In the genomic region with DNA sequence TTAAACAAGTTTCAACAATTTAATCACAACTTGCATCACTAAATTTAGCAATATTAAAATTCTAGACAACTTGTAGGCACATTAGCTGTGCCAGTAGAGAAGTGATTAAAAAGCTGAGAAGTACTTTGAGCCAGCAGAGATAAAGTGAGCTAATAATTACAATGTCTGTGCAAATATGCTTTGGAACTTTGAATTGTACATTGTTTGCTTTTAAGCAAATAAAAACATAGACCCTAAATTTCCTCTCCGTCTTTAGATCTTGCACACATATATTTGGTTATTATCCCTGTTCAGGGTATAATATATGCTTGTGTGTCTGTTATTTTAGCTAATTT, we compare ENCODE assay signal across 1 cellular context.
TF ChIP-seq lines count a peak whose summit lies in the region.

No MANE protein-coding gene starts in this region.

TF ChIP-seq in HepG2, 621 proteins besides CTCF, POLR2A, EP300 and RAD21 (continued from another document and continues in another):
- TF ChIP-seq, protein P1, sequence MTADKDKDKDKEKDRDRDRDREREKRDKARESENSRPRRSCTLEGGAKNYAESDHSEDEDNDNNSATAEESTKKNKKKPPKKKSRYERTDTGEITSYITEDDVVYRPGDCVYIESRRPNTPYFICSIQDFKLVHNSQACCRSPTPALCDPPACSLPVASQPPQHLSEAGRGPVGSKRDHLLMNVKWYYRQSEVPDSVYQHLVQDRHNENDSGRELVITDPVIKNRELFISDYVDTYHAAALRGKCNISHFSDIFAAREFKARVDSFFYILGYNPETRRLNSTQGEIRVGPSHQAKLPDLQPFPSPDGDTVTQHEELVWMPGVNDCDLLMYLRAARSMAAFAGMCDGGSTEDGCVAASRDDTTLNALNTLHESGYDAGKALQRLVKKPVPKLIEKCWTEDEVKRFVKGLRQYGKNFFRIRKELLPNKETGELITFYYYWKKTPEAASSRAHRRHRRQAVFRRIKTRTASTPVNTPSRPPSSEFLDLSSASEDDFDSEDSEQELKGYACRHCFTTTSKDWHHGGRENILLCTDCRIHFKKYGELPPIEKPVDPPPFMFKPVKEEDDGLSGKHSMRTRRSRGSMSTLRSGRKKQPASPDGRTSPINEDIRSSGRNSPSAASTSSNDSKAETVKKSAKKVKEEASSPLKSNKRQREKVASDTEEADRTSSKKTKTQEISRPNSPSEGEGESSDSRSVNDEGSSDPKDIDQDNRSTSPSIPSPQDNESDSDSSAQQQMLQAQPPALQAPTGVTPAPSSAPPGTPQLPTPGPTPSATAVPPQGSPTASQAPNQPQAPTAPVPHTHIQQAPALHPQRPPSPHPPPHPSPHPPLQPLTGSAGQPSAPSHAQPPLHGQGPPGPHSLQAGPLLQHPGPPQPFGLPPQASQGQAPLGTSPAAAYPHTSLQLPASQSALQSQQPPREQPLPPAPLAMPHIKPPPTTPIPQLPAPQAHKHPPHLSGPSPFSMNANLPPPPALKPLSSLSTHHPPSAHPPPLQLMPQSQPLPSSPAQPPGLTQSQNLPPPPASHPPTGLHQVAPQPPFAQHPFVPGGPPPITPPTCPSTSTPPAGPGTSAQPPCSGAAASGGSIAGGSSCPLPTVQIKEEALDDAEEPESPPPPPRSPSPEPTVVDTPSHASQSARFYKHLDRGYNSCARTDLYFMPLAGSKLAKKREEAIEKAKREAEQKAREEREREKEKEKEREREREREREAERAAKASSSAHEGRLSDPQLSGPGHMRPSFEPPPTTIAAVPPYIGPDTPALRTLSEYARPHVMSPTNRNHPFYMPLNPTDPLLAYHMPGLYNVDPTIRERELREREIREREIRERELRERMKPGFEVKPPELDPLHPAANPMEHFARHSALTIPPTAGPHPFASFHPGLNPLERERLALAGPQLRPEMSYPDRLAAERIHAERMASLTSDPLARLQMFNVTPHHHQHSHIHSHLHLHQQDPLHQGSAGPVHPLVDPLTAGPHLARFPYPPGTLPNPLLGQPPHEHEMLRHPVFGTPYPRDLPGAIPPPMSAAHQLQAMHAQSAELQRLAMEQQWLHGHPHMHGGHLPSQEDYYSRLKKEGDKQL (CRISPR knock-in tag; IDR thresholded peaks at IDR 0.05; ENCODE audit: low read depth): peak; percentile 89; the same call in 1 of the 2 replicates
- TF ChIP-seq TEF (CRISPR knock-in tag; IDR thresholded peaks at IDR 0.05) (no peak), ZBTB7A (CRISPR knock-in tag; IDR thresholded peaks at IDR 0.05) (no peak), ZMAT3 (CRISPR knock-in tag; conservative IDR thresholded peaks at IDR 0.05) (no peak), SIN3A (IDR thresholded peaks at IDR 0.05; ENCODE audit: borderline replicate concordance, low read depth, low read length) (no peak), ZGPAT (CRISPR knock-in tag; IDR thresholded peaks at IDR 0.05) (no peak), ZNF841 (CRISPR knock-in tag; IDR thresholded peaks at IDR 0.05; ENCODE audit: borderline replicate concordance) (no peak), GATAD1 (CRISPR knock-in tag; IDR thresholded peaks at IDR 0.05) (no peak), ZNF264 (CRISPR knock-in tag; IDR thresholded peaks at IDR 0.05) (0 out of 2 replicates have a peak, but pooled peaks have one; percentile 29), STAG1 (CRISPR knock-in tag; IDR thresholded peaks at IDR 0.05) (no peak), HOXA7 (CRISPR knock-in tag; IDR thresholded peaks at IDR 0.05) (no peak), CREM (IDR thresholded peaks at IDR 0.05) (peak; percentile 66), CREM (CRISPR knock-in tag; IDR thresholded peaks at IDR 0.05) (no peak), MIXL1 (CRISPR knock-in tag; IDR thresholded peaks at IDR 0.05) (peak; percentile 97), PBX3 (CRISPR knock-in tag; IDR thresholded peaks at IDR 0.05; ENCODE audit: borderline replicate concordance) (no peak), FLYWCH1 (CRISPR knock-in tag; IDR thresholded peaks at IDR 0.05) (no peak), TOE1 (CRISPR knock-in tag; IDR thresholded peaks at IDR 0.05) (peak; percentile 86; the same call in 1 of the 2 replicates), ZNF615 (CRISPR knock-in tag; IDR thresholded peaks at IDR 0.05; ENCODE audit: borderline replicate concordance) (no peak), WIZ (CRISPR knock-in tag; IDR thresholded peaks at IDR 0.05) (no peak), STAT5B (CRISPR knock-in tag; IDR thresholded peaks at IDR 0.05) (no peak), PHF20 (CRISPR knock-in tag; IDR thresholded peaks at IDR 0.05) (no peak), TERF1 (CRISPR knock-in tag; IDR thresholded peaks at IDR 0.05) (no peak), MATR3 (CRISPR knock-in tag; IDR thresholded peaks at IDR 0.05) (no peak), ZNF224 (CRISPR knock-in tag; IDR thresholded peaks at IDR 0.05) (no peak), JUNB (CRISPR knock-in tag; IDR thresholded peaks at IDR 0.05; ENCODE audit: borderline replicate concordance) (no peak), ZNF792 (CRISPR knock-in tag; IDR thresholded peaks at IDR 0.05) (peak; percentile 28; the same call in 1 of the 2 replicates), NFIC (IDR thresholded peaks at IDR 0.05; ENCODE audit: low read length) (peak; percentile 86), ZNF776 (CRISPR knock-in tag; IDR thresholded peaks at IDR 0.05) (no peak), BCLAF1 (IDR thresholded peaks at IDR 0.05) (no peak), KAT2B (IDR thresholded peaks at IDR 0.05; ENCODE audit: borderline replicate concordance, low read depth, low read length) (no peak), ZSCAN12 (CRISPR knock-in tag; IDR thresholded peaks at IDR 0.05) (no peak), ARHGAP35 (CRISPR knock-in tag; IDR thresholded peaks at IDR 0.05; ENCODE audit: borderline replicate concordance) (no peak), IRX3 (CRISPR knock-in tag; IDR thresholded peaks at IDR 0.05; ENCODE audit: borderline replicate concordance, low read depth) (no peak), GZF1 (CRISPR knock-in tag; IDR thresholded peaks at IDR 0.05) (no peak)
- TF ChIP-seq, protein P2, sequence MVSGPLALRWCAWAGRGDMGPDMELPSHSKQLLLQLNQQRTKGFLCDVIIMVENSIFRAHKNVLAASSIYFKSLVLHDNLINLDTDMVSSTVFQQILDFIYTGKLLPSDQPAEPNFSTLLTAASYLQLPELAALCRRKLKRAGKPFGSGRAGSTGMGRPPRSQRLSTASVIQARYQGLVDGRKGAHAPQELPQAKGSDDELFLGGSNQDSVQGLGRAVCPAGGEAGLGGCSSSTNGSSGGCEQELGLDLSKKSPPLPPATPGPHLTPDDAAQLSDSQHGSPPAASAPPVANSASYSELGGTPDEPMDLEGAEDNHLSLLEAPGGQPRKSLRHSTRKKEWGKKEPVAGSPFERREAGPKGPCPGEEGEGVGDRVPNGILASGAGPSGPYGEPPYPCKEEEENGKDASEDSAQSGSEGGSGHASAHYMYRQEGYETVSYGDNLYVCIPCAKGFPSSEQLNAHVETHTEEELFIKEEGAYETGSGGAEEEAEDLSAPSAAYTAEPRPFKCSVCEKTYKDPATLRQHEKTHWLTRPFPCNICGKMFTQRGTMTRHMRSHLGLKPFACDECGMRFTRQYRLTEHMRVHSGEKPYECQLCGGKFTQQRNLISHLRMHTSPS (CRISPR knock-in tag; IDR thresholded peaks at IDR 0.05; ENCODE audit: low read depth): no peak
- TF ChIP-seq, protein P3, sequence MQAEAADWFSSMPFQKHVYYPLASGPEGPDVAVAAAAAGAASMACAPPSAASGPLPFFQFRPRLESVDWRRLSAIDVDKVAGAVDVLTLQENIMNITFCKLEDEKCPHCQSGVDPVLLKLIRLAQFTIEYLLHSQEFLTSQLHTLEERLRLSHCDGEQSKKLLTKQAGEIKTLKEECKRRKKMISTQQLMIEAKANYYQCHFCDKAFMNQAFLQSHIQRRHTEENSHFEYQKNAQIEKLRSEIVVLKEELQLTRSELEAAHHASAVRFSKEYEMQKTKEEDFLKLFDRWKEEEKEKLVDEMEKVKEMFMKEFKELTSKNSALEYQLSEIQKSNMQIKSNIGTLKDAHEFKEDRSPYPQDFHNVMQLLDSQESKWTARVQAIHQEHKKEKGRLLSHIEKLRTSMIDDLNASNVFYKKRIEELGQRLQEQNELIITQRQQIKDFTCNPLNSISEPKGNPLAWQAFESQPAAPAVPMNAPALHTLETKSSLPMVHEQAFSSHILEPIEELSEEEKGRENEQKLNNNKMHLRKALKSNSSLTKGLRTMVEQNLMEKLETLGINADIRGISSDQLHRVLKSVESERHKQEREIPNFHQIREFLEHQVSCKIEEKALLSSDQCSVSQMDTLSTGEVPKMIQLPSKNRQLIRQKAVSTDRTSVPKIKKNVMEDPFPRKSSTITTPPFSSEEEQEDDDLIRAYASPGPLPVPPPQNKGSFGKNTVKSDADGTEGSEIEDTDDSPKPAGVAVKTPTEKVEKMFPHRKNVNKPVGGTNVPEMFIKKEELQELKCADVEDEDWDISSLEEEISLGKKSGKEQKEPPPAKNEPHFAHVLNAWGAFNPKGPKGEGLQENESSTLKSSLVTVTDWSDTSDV (CRISPR knock-in tag; IDR thresholded peaks at IDR 0.05): no peak
- TF ChIP-seq, protein P4, sequence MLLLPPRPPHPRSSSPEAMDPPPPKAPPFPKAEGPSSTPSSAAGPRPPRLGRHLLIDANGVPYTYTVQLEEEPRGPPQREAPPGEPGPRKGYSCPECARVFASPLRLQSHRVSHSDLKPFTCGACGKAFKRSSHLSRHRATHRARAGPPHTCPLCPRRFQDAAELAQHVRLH (CRISPR knock-in tag; IDR thresholded peaks at IDR 0.05; ENCODE audit: borderline replicate concordance, low read depth): no peak
- TF ChIP-seq, protein P5, sequence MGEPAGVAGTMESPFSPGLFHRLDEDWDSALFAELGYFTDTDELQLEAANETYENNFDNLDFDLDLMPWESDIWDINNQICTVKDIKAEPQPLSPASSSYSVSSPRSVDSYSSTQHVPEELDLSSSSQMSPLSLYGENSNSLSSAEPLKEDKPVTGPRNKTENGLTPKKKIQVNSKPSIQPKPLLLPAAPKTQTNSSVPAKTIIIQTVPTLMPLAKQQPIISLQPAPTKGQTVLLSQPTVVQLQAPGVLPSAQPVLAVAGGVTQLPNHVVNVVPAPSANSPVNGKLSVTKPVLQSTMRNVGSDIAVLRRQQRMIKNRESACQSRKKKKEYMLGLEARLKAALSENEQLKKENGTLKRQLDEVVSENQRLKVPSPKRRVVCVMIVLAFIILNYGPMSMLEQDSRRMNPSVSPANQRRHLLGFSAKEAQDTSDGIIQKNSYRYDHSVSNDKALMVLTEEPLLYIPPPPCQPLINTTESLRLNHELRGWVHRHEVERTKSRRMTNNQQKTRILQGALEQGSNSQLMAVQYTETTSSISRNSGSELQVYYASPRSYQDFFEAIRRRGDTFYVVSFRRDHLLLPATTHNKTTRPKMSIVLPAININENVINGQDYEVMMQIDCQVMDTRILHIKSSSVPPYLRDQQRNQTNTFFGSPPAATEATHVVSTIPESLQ (CRISPR knock-in tag; conservative IDR thresholded peaks at IDR 0.05): no peak
- TF ChIP-seq, protein P6, sequence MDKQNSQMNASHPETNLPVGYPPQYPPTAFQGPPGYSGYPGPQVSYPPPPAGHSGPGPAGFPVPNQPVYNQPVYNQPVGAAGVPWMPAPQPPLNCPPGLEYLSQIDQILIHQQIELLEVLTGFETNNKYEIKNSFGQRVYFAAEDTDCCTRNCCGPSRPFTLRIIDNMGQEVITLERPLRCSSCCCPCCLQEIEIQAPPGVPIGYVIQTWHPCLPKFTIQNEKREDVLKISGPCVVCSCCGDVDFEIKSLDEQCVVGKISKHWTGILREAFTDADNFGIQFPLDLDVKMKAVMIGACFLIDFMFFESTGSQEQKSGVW (CRISPR knock-in tag; IDR thresholded peaks at IDR 0.05; ENCODE audit: borderline replicate concordance): no peak
